Comparison of ENCODE assay signal across 1 cellular context in genomic region chr10:31340343-31340742, GRCh38.
TF ChIP-seq lines count a peak whose summit lies in the region.

No MANE protein-coding gene starts in this region.

TF ChIP-seq in IMR-90, 13 proteins besides CTCF, POLR2A, EP300 and RAD21 (continued from another document):
- no peak for TF ChIP-seq BHLHE40 (IDR thresholded peaks at IDR 0.05; ENCODE audit: low read depth, low read length)
- TF ChIP-seq MXI1 (IDR thresholded peaks at IDR 0.05; ENCODE audit: borderline replicate concordance, low read depth, low read length) = no peak
- TF ChIP-seq RCOR1 (IDR thresholded peaks at IDR 0.05; ENCODE audit: insufficient replicate concordance, low read length) = no peak
- TF ChIP-seq SMC3 (IDR thresholded peaks at IDR 0.05; ENCODE audit: low read depth, low read length) = no peak
- no peak for TF ChIP-seq MAZ (IDR thresholded peaks at IDR 0.05; ENCODE audit: borderline replicate concordance, low read depth, low read length)
- no peak for TF ChIP-seq NFE2L2 (IDR thresholded peaks at IDR 0.05; ENCODE audit: low read depth, low read length)
- no peak for TF ChIP-seq RFX5 (IDR thresholded peaks at IDR 0.05; ENCODE audit: low read depth, low read length)
- no peak for TF ChIP-seq USF2 (IDR thresholded peaks at IDR 0.05; ENCODE audit: low read depth, low read length)
